ENCODE assay signal across 7 cellular contexts in the genomic region with DNA sequence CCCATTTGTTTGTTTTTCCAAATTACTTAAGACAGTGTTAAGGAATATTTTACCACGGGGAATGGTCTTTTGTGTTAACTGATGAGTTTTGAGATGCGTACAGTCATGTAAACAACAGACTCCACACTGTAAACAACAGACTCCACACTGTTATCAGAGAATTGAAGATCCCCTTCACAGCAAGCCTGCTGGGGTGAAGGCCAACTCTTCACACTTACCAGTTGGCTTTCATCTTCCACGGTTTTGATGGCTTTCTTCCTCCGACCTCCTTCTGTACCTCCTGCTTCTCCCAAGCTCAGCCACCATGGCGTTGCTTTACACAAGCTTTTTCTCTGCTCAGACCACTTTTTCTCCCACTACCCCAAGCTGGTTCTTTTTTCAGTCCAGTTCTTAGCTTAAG.
"Had no signal": no experiment of that assay in that cellular context is flagged by ENCODE, and none has a peak within 500 bp of the region (broad histone marks: within the 10 kb centered on the region; RNA-seq: fewer than 3 reads in every experiment).

No MANE protein-coding gene starts in this region.

- H3K27ac Mint-ChIP-seq: GM23338, H9, IgD-negative memory B cell had no signal

- H3K4me1 Mint-ChIP-seq: IgD-negative memory B cell had no signal

- H3K4me2 ChIP-seq: GM23338 had no signal

- DNase-seq: H9, HCEC 1CT, KBM-7 had no signal

- H3K9me3 Mint-ChIP-seq: GM23338, H9 had no signal

- H3K27ac ChIP-seq: HL-60 had no signal

- ATAC-seq: GM23338, HepG2 had no signal

- FAIRE-seq: HepG2 had no signal

- H3K27me3 Mint-ChIP-seq: IgD-negative memory B cell had no signal

- H3K4me3 ChIP-seq: GM23338 had no signal

- H2AFZ ChIP-seq: GM23338 had no signal

- H3K4me3 Mint-ChIP-seq: GM23338, H9, IgD-negative memory B cell had no signal
